In the genomic region with DNA sequence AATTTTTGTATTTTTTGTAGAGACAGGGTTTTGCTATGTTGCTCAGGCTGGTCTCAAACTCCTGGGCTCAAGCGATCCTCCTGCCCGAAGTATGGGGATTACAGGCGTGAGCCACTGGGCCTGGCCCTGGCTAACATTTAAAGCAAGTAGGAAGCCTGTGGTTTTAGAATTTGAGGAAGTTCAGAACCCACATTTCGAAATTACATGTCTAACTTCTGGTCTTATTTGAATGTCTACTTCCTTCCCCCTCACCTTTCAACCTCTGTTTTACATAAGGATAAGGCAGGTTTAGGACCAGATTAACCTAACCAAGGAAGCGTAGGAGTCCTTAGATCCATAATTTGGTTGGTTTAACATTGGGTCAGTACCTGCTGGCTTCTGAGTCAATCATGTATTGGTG, we compare ENCODE assay signal across 11 cellular contexts.
DNase-seq lines count a peak whose midpoint lies in the region; ATAC-seq and TF ChIP-seq lines count a peak whose summit lies in the region.
"Had no signal": no experiment of that assay in that cellular context is flagged by ENCODE, and none has a peak within 500 bp of the region (broad histone marks: within the 10 kb centered on the region; RNA-seq: fewer than 3 reads in every experiment).

No MANE protein-coding gene starts in this region.

- no peak overlapping the region for H3K27ac Mint-ChIP-seq in endothelial cell (ENCODE audit: unreplicated experiment)

- DNase-seq in AML-193 (lab: John Stamatoyannopoulos, UW) (peak; percentile 97 to 99), NOMO-1 (lab: John Stamatoyannopoulos, UW; ENCODE audit: unreplicated experiment in 2 of 2) (peak; percentile 85 to 94), endothelial cell (ENCODE audit: low spot score) (no peak), NK-92 (lab: John Stamatoyannopoulos, UW; ENCODE audit: unreplicated experiment) (no peak), NCI-H526 treated with DMSO at 0.1 percent for 48 hours (lab: John Stamatoyannopoulos, UW) (no peak), EL (no peak)
- DNase-seq: cortex of kidney, NCI-H510A had no signal

- no peaks in the 10 kb centered on the region for H3K36me3 Mint-ChIP-seq in endothelial cell (ENCODE audit: low read depth, unreplicated experiment)

- H3K9me3 Mint-ChIP-seq in endothelial cell (ENCODE audit: unreplicated experiment): no peaks in the 10 kb centered on the region

- H3K4me1 Mint-ChIP-seq in endothelial cell (ENCODE audit: unreplicated experiment): peaks cover 14% of the 10 kb centered on the region

- H3K27me3 Mint-ChIP-seq in endothelial cell (ENCODE audit: unreplicated experiment): peaks cover 1% of the 10 kb centered on the region

- no peak overlapping the region for H3K4me3 Mint-ChIP-seq in endothelial cell (ENCODE audit: unreplicated experiment)

- ATAC-seq in GM19328 (IDR thresholded peaks at IDR 0.05; ENCODE audit: unreplicated experiment) (peak; percentile 94), HG03025 (IDR thresholded peaks at IDR 0.05; ENCODE audit: low FRiP score, unreplicated experiment) (peak; percentile 90)
- ATAC-seq: A549 had no signal

- no peak for TF ChIP-seq CTCF in endothelial cell (IDR thresholded peaks at IDR 0.05; ENCODE audit: unreplicated experiment)

Comparison
In these comparisons a context has a peak if more than half of its experiments do, and no peak if none do; other contexts are left out.
1. DNase-seq: peak in AML-193 (2 of 2) and NOMO-1 (2 of 2); none in endothelial cell (single experiment), NK-92 (single experiment), NCI-H526 treated with DMSO at 0.1 percent for 48 hours (single experiment) and EL (single experiment).